13 cellular contexts compared by ENCODE assay signal in the genomic region with DNA sequence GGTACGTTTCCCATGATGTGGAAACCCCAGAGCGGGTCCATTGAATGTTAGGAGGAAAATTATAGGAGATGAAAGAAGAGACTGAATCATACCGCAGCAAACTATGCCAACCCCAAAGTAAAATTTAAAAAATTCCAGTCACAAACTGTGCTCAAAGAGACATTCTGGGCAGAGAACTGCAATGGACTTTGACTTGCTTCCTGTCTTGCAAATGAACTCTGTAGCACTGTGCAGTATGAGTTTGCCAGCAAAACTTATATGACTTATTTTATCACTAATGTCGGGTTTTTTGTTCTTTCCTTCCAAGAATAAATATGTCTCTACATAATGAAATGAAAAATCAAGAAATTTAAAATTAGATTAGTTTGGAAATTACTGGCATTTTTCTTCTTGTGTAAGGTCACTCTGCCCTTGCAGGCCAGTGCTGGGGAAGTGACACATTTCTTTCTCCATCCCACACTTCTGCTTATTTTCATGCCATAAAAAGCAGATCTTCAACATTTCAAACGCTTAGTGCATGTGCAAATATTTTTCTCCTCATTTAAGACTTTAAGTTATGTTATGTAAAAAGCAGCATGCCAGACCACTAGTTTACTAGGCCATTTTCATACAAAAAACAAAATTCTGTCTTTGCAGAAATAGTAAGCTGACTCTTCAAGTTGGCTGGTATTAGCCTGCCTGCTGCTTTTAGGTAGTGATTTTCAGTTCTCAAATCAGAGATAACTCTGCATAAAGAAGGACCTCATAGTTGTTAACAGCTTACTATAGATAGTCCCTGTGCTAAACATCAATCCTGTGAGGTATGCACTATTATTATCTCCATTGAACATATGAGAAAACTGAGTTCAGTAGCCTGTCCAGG. TPM values are rescaled to one million over a fixed set of nuclear protein-coding genes. Genes with fewer than 3 reads are reported as not detected.
DNase-seq lines count a peak whose midpoint lies in the region; ATAC-seq and TF ChIP-seq lines count a peak whose summit lies in the region.
"Had no signal": no experiment of that assay in that cellular context is flagged by ENCODE, and none has a peak within 500 bp of the region (broad histone marks: within the 10 kb centered on the region; RNA-seq: fewer than 3 reads in every experiment).

No MANE protein-coding gene starts in this region.

- H3K27me3 Mint-ChIP-seq in activated CD4-positive, alpha-beta T cell treated with anti-CD3 and anti-CD28 coated beads, Interleukin-2, amount 10 ng/mL, durations not matched to agents 7 days and 5 days: peaks cover 19% of the 10 kb centered on the region

- H2AFZ ChIP-seq in SK-N-SH (ENCODE audit: low read depth): no peak overlapping the region

- WGBS in SK-N-SH (ENCODE audit: low lambda C conversion rate): 61% methylated on average over 5 of the region's 5 CpGs
- 62 to 66% methylated on average over 4 to 5 of the region's 5 CpGs for WGBS in gastroesophageal sphincter (ENCODE audit: low coverage in 1 of 2), 2 donors
- WGBS in upper lobe of left lung, 2 donors: 63 to 65% methylated on average over 5 of the region's 5 CpGs

- H3K27me3 ChIP-seq in SK-N-SH (ENCODE audit: insufficient read depth) (no peaks in the 10 kb centered on the region), gastroesophageal sphincter (no peaks in the 10 kb centered on the region), upper lobe of left lung (no peaks in the 10 kb centered on the region)
- H3K27me3 ChIP-seq: thyroid gland had no signal

- POLR2A ChIA-PET in SK-N-SH (lab: Yijun Ruan, JAX): no interaction called here
- POLR2A ChIA-PET in activated CD4-positive, alpha-beta T cell treated with anti-CD3 and anti-CD28 coated beads, Interleukin-2, amount 10 ng/mL, durations not matched to agents 7 days and 5 days (lab: Charles Lee): no interaction called here

- H3K4me1 Mint-ChIP-seq in activated CD4-positive, alpha-beta T cell treated with anti-CD3 and anti-CD28 coated beads, Interleukin-2, amount 10 ng/mL, durations not matched to agents 7 days and 5 days: peaks cover 14% of the 10 kb centered on the region

- H3K9ac ChIP-seq in SK-N-SH: no peak overlapping the region

- H3K9me2 ChIP-seq in SK-N-SH: no peaks in the 10 kb centered on the region

- DNase-seq in SK-N-SH (no peak), upper lobe of left lung (no peak), NCI-H1930 (lab: John Stamatoyannopoulos, UW) (no peak)
- DNase-seq in activated CD4-positive, alpha-beta T cell treated with anti-CD3 and anti-CD28 coated beads for 1 hour: no peak
- no peak for DNase-seq in activated CD4-positive, alpha-beta T cell treated with anti-CD3 and anti-CD28 coated beads, Interleukin-2, amount 10 ng/mL, durations not matched to agents 7 days and 5 days
- DNase-seq: activated gamma-delta T cell treated with Interleukin-2 at 50 U/mL for 16 hours, cortex of kidney, NCI-H526 treated with DMSO at 0.1 percent for 48 hours, thyroid gland had no signal

- ATAC-seq in SK-N-SH treated with all-trans-retinoic acid at 6 μM for 48 hours (peak; percentile 75), HG03565 (IDR thresholded peaks at IDR 0.05; ENCODE audit: unreplicated experiment) (peak; percentile 33), gastroesophageal sphincter (peak; percentile 31), upper lobe of left lung (ENCODE audit: low FRiP score in 2 of 2) (peak; percentile 65 to 72)

- CTCF ChIA-PET in SK-N-SH (lab: Yijun Ruan, JAX): interaction anchor here (0.7 to 1.0 kb wide), 2 partner anchors 12 to 16 kb away, joined by 3 read pairs; no protein-coding TSS in a partner anchor
- CTCF ChIA-PET in activated CD4-positive, alpha-beta T cell treated with anti-CD3 and anti-CD28 coated beads, Interleukin-2, amount 10 ng/mL, durations not matched to agents 7 days and 5 days (lab: Charles Lee): interaction anchor here (0.7 to 1.3 kb wide), 3 partner anchors 11 to 495 kb away, joined by 3 to 7 read pairs (median 3); no protein-coding TSS in a partner anchor

- H3K9me3 Mint-ChIP-seq in activated CD4-positive, alpha-beta T cell treated with anti-CD3 and anti-CD28 coated beads, Interleukin-2, amount 10 ng/mL, durations not matched to agents 7 days and 5 days: peaks cover 2% of the 10 kb centered on the region

- no peaks in the 10 kb centered on the region for H3F3A ChIP-seq in SK-N-SH (replicated peaks; ENCODE audit: insufficient read depth)

- H3K9me3 ChIP-seq in SK-N-SH (no peaks in the 10 kb centered on the region), gastroesophageal sphincter (no peaks in the 10 kb centered on the region), upper lobe of left lung (no peaks in the 10 kb centered on the region)
- H3K9me3 ChIP-seq: thyroid gland had no signal

- H3K36me3 ChIP-seq in SK-N-SH (replicated peaks in 1 of 2; ENCODE audit: control insufficient read depth in 1 of 2, insufficient read depth in 2 of 2, low read length in 1 of 2): no peaks in the 10 kb centered on the region
- H3K36me3 ChIP-seq in gastroesophageal sphincter: no peaks in the 10 kb centered on the region
- H3K36me3 ChIP-seq in upper lobe of left lung: no peaks in the 10 kb centered on the region
- H3K36me3 ChIP-seq: thyroid gland had no signal

- H3K36me3 Mint-ChIP-seq in activated CD4-positive, alpha-beta T cell treated with anti-CD3 and anti-CD28 coated beads, Interleukin-2, amount 10 ng/mL, durations not matched to agents 7 days and 5 days (ENCODE audit: low read depth): no peaks in the 10 kb centered on the region

- no peak overlapping the region for H3K27ac Mint-ChIP-seq in activated CD4-positive, alpha-beta T cell treated with anti-CD3 and anti-CD28 coated beads, Interleukin-2, amount 10 ng/mL, durations not matched to agents 7 days and 5 days

- H3K4me2 ChIP-seq in SK-N-SH: no peak overlapping the region

- H4K20me1 ChIP-seq in SK-N-SH (ENCODE audit: insufficient read depth): no peaks in the 10 kb centered on the region

- TF ChIP-seq CTCF in SK-N-SH (IDR thresholded peaks at IDR 0.05) (no peak), gastroesophageal sphincter (IDR thresholded peaks at IDR 0.05) (no peak), upper lobe of left lung (IDR thresholded peaks at IDR 0.05) (no peak)

- H3K4me3 Mint-ChIP-seq in activated CD4-positive, alpha-beta T cell treated with anti-CD3 and anti-CD28 coated beads, Interleukin-2, amount 10 ng/mL, durations not matched to agents 7 days and 5 days: no peak overlapping the region

- no peaks in the 10 kb centered on the region for H3K79me2 ChIP-seq in SK-N-SH (ENCODE audit: insufficient read depth)

- TF ChIP-seq EP300 in SK-N-SH (IDR thresholded peaks at IDR 0.05; ENCODE audit: borderline replicate concordance in 1 of 2, low read depth in 1 of 2, low read length in 1 of 2) (no peak), gastroesophageal sphincter (IDR thresholded peaks at IDR 0.05) (no peak), upper lobe of left lung (IDR thresholded peaks at IDR 0.05) (no peak)

- no peaks in the 10 kb centered on the region for H3K4me1 ChIP-seq in SK-N-SH (ENCODE audit: control insufficient read depth in 1 of 2, insufficient read depth in 2 of 2, low read depth in 1 of 2, low read length in 1 of 2)
- no peaks in the 10 kb centered on the region for H3K4me1 ChIP-seq in gastroesophageal sphincter
- peaks cover 0 to 3% (median 0%) of the 10 kb centered on the region in 4 donors for H3K4me1 ChIP-seq in upper lobe of left lung
- H3K4me1 ChIP-seq: thyroid gland had no signal

- H3K4me3 ChIP-seq in SK-N-SH (ENCODE audit: low read depth in 2 of 2, low read length in 1 of 2) (no peak overlapping the region), gastroesophageal sphincter (no peak overlapping the region), upper lobe of left lung (no peak overlapping the region)
- H3K4me3 ChIP-seq: thyroid gland had no signal

- no peak for TF ChIP-seq RAD21 in SK-N-SH (IDR thresholded peaks at IDR 0.05; ENCODE audit: low read length)

- H3K27ac ChIP-seq in SK-N-SH (ENCODE audit: low read depth in 2 of 2, low read length in 1 of 2) (no peak overlapping the region; a peak in 1 of 4 replicates), gastroesophageal sphincter (no peak overlapping the region), upper lobe of left lung (peak overlapping the region in 3 of 4 donors; percentile 4 to 10 (median 9))
- H3K27ac ChIP-seq: 22Rv1, thyroid gland had no signal

- TF ChIP-seq POLR2A in gastroesophageal sphincter (IDR thresholded peaks at IDR 0.05) (no peak), upper lobe of left lung (IDR thresholded peaks at IDR 0.05) (no peak)

TF ChIP-seq in SK-N-SH treated with all-trans-retinoic acid at 6 μM for 48 hours, 23 proteins besides CTCF, POLR2A, EP300 and RAD21 (continues in another document):
- peak; percentile 64 for TF ChIP-seq ISL1 (CRISPR knock-in tag; IDR thresholded peaks at IDR 0.05)

TF ChIP-seq in SK-N-SH, 30 proteins besides CTCF, POLR2A, EP300 and RAD21 (continues in another document):
- TF ChIP-seq ELF1 (IDR thresholded peaks at IDR 0.05): no peak
- TF ChIP-seq NFIC (IDR thresholded peaks at IDR 0.05; ENCODE audit: borderline replicate concordance): no peak
- no peak for TF ChIP-seq YY1 (IDR thresholded peaks at IDR 0.05; ENCODE audit: low read depth)
- TF ChIP-seq POLR2AphosphoS5 (IDR thresholded peaks at IDR 0.05; ENCODE audit: low read depth, low read length): no peak
- TF ChIP-seq NRF1 (IDR thresholded peaks at IDR 0.05; ENCODE audit: low read depth, low read length): no peak
- no peak for TF ChIP-seq EZH2phosphoT487 (IDR thresholded peaks at IDR 0.05; ENCODE audit: borderline replicate concordance, low read depth)
- TF ChIP-seq FOXM1 (IDR thresholded peaks at IDR 0.05; ENCODE audit: low read depth): no peak

RNA-seq across cellular contexts. Expression of gene SSR3, which starts 32.2 kb away (rescaled TPM):
- polyA plus RNA-seq in SK-N-SH (2012; rRNA removed): 61.7 and 96.1 TPM in 2 replicates
- polyA plus RNA-seq in SK-N-SH (2012; cell fraction: cytosol; rRNA removed): 90.3 and 92.1 TPM in 2 replicates
- 17.1 and 47.6 TPM in 2 replicates for polyA plus RNA-seq in SK-N-SH (2012; cell fraction: nucleus; rRNA removed)
- total RNA-seq in gastroesophageal sphincter: 100 to 1,000 TPM in 3 of 4 donors, 10 to 100 TPM in 1; 99.6 to 308 (median 165) TPM
- total RNA-seq in upper lobe of left lung: 100 to 1,000 TPM in 4 of 6 donors, 10 to 100 TPM in 2; 25.1 to 178 (median 132) TPM
- 100 to 1,000 TPM; 139 to 143 TPM for total RNA-seq in activated CD4-positive, alpha-beta T cell treated with anti-CD3 and anti-CD28 coated beads, Interleukin-2, amount 10 ng/mL, durations not matched to agents 7 days and 5 days

Comparison
In these comparisons a context has a peak if more than half of its experiments do, and no peak if none do; other contexts are left out.
1. H3K27ac ChIP-seq: peak in upper lobe of left lung (3 of 4); none in SK-N-SH (0 of 2) and gastroesophageal sphincter (0 of 4).
2. Peak in every context shown above with its lines, with median percentiles within 50 percentile points of each other: ATAC-seq.